14 cellular contexts compared by ENCODE assay signal in genomic region chr7:102253076-102253972, GRCh38. TPM values are rescaled to one million over a fixed set of nuclear protein-coding genes. Genes with fewer than 3 reads are reported as not detected.
DNase-seq lines count a peak whose midpoint lies in the region; ATAC-seq, FAIRE-seq and TF ChIP-seq lines count a peak whose summit lies in the region.
"Had no signal": no experiment of that assay in that cellular context is flagged by ENCODE, and none has a peak within 500 bp of the region (broad histone marks: within the 10 kb centered on the region; RNA-seq: fewer than 3 reads in every experiment).

No MANE protein-coding gene starts in this region.

- no peak overlapping the region for H3K4me2 ChIP-seq in osteoblast (ENCODE audit: insufficient read depth, low read length)

- DNase-seq in Right ventricle myocardium inferior (ENCODE audit: missing footprints) (peak; percentile 32), left ventricle myocardium inferior (no peak), kidney (peak; percentile 56), osteoblast (ENCODE audit: insufficient read length, low spot score, missing footprints) (peak; percentile 71), DMS53 treated with DMSO at 0.1 percent for 48 hours (lab: John Stamatoyannopoulos, UW; ENCODE audit: unreplicated experiment) (no peak)
- DNase-seq: 8988T; CD8-positive, alpha-beta memory T cell; NCI-H187; RPMI8226 had no signal

- no peak overlapping the region for H3K4me3 ChIP-seq in left ventricle myocardium inferior
- no peak overlapping the region for H3K4me3 ChIP-seq in kidney (ENCODE audit: low read length in 2 of 2)
- H3K4me3 ChIP-seq in osteoblast (ENCODE audit: insufficient read depth, low read length): no peak overlapping the region

- FAIRE-seq in kidney (lab: Jason Lieb, UNC): no peak
- FAIRE-seq: GM12892, H1 had no signal

- intact Hi-C loops in Right ventricle myocardium inferior (cut with DNase I) (no loop called here), left ventricle myocardium inferior (cut with micrococcal nuclease) (no loop called here), kidney (cut with DNase I) (no loop called here)

- H3K4me1 ChIP-seq in left ventricle myocardium inferior (no peaks in the 10 kb centered on the region), kidney (ENCODE audit: control insufficient read depth in 1 of 2, insufficient read depth in 1 of 2, low read depth in 1 of 2, low read length in 2 of 2) (no peaks in the 10 kb centered on the region), osteoblast (ENCODE audit: insufficient read depth, low read length) (no peaks in the 10 kb centered on the region)

- H3K36me3 ChIP-seq in left ventricle myocardium inferior (peaks cover 21% of the 10 kb centered on the region), kidney (ENCODE audit: control insufficient read depth in 1 of 2, insufficient read depth in 2 of 2, low read length in 2 of 2) (peaks cover 0 to 5% of the 10 kb centered on the region in 2 donors), osteoblast (ENCODE audit: insufficient read depth, low read length) (peaks cover 9% of the 10 kb centered on the region)

- ATAC-seq in Right ventricle myocardium inferior: no peak
- ATAC-seq in GM21515 (IDR thresholded peaks at IDR 0.05; ENCODE audit: unreplicated experiment): no peak
- no peak for ATAC-seq in HG03354 (IDR thresholded peaks at IDR 0.05; ENCODE audit: poor library complexity, severe bottlenecking, unreplicated experiment)
- ATAC-seq in GM18498 (IDR thresholded peaks at IDR 0.05; ENCODE audit: unreplicated experiment): no peak

- no peak overlapping the region for H2AFZ ChIP-seq in osteoblast (ENCODE audit: low read length)

- H4K20me1 ChIP-seq in osteoblast (ENCODE audit: insufficient read depth, low read length): no peaks in the 10 kb centered on the region

- no peak overlapping the region for H3K27ac ChIP-seq in left ventricle myocardium inferior (replicated peaks)
- no peak overlapping the region for H3K27ac ChIP-seq in kidney (ENCODE audit: low read depth in 2 of 2, low read length in 2 of 2)
- H3K27ac ChIP-seq in osteoblast (ENCODE audit: low read depth, low read length): no peak overlapping the region

- no peaks in the 10 kb centered on the region for H3K79me2 ChIP-seq in osteoblast (ENCODE audit: insufficient read depth, low read length)

- H3K27me3 ChIP-seq in left ventricle myocardium inferior (ENCODE audit: low read depth) (no peaks in the 10 kb centered on the region), osteoblast (ENCODE audit: insufficient read depth, low read length) (no peaks in the 10 kb centered on the region)

- TF ChIP-seq CTCF in left ventricle myocardium inferior (IDR thresholded peaks at IDR 0.05; ENCODE audit: borderline replicate concordance): no peak
- no peak for TF ChIP-seq CTCF in kidney (IDR thresholded peaks at IDR 0.05; ENCODE audit: borderline replicate concordance, extremely low read depth, insufficient read depth)
- TF ChIP-seq CTCF in osteoblast (IDR thresholded peaks at IDR 0.05; ENCODE audit: extremely low read depth, low read depth, low read length): no peak

- H3K9me3 ChIP-seq in left ventricle myocardium inferior (replicated peaks): no peaks in the 10 kb centered on the region
- H3K9me3 ChIP-seq in kidney (ENCODE audit: control insufficient read depth in 1 of 2, low read length in 2 of 2): no peaks in the 10 kb centered on the region
- no peaks in the 10 kb centered on the region for H3K9me3 ChIP-seq in osteoblast (ENCODE audit: low read depth, low read length)

- no peak overlapping the region for H3K9ac ChIP-seq in kidney (ENCODE audit: low read length in 2 of 2)

RNA-seq across cellular contexts. Expression of gene SH2B2, which starts 33.3 kb away (rescaled TPM):
- total RNA-seq in Right ventricle myocardium inferior: 1.2 TPM
- 1.0 TPM for total RNA-seq in left ventricle myocardium inferior
- 11.0 TPM for total RNA-seq in kidney
- 4.5 TPM for polyA plus RNA-seq in kidney (ENCODE audit: insufficient read depth, low read depth, low replicate concordance)
- 2.1 and 2.2 TPM in 2 replicates for total RNA-seq in osteoblast

Comparison
In these comparisons a context has a peak if more than half of its experiments do, and no peak if none do; other contexts are left out.
1. DNase-seq: peak in Right ventricle myocardium inferior (single experiment), kidney (single experiment) and osteoblast (single experiment); none in left ventricle myocardium inferior (single experiment) and DMS53 treated with DMSO at 0.1 percent for 48 hours (single experiment).